23 cellular contexts compared by ENCODE assay signal in the genomic region with DNA sequence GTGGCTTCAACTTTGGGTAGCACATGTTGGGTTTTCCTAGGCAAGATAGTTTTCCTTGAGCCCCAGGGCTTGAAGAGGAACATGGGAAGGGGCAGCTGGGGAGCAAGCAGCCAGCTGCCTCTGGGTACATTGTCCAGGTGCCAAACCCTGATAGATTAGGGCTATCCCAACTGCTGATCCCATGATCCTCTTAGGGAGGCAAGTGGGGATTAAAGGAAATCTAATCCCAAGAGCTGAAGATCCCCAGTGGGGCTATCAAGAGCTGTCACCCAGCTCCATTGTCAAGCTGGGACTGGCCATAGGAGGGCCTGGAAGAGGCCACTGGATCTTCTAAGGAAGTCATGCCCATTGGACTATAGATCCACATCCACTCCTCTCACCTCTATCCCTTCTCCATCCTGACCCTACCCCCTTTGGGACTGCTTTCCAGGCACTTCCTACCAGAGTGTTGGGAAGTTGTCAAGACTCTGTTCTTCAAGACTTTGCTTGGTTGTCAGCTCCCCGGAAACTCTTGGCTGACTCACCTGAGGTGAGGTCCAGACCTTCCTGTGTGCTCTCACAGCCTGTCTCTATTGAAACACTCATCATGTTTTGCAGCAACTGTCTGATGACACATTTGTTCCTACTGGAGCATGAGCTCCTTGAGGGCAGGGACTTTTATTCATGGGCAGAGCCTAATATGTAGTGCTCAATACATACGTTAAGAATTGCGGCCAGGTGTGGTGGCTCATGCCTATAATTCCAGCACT. TPM values are rescaled to one million over a fixed set of nuclear protein-coding genes. Genes with fewer than 3 reads are reported as not detected.
DNase-seq lines count a peak whose midpoint lies in the region; ATAC-seq and TF ChIP-seq lines count a peak whose summit lies in the region.
"Had no signal": no experiment of that assay in that cellular context is flagged by ENCODE, and none has a peak within 500 bp of the region (broad histone marks: within the 10 kb centered on the region; RNA-seq: fewer than 3 reads in every experiment).

No MANE protein-coding gene starts in this region.

- POLR2A ChIA-PET in PC-9 (lab: Charles Lee; ENCODE audit: unreplicated experiment), result no interaction called here

- H3K36me3 ChIP-seq in PC-9 (ENCODE audit: low read depth), result no peaks in the 10 kb centered on the region
- H3K36me3 ChIP-seq: BE2C had no signal

- no peak overlapping the region for H3K4me3 Mint-ChIP-seq in chondrocyte (ENCODE audit: unreplicated experiment)

- peaks cover 9% of the 10 kb centered on the region for H3K36me3 Mint-ChIP-seq in chondrocyte (ENCODE audit: low read depth)

- H3K9me3 ChIP-seq in PC-9 (ENCODE audit: insufficient read depth, low read depth), result no peaks in the 10 kb centered on the region
- H3K9me3 ChIP-seq: BE2C, body of pancreas, SK-N-SH, suprapubic skin had no signal

- no peaks in the 10 kb centered on the region for H4K20me1 ChIP-seq in PC-9 (ENCODE audit: insufficient read depth)

- ATAC-seq in HG03097 (IDR thresholded peaks at IDR 0.05; ENCODE audit: low FRiP score, unreplicated experiment), result no peak
- ATAC-seq in Right ventricle myocardium inferior, result no peak
- ATAC-seq: body of pancreas, left colon had no signal

- no peak overlapping the region for H3K4me2 ChIP-seq in PC-9
- H3K4me2 ChIP-seq: SK-N-SH had no signal

- H3F3A ChIP-seq in PC-9 (ENCODE audit: insufficient read depth, low read depth), result peaks cover 31% of the 10 kb centered on the region; the same call in 1 of the 2 replicates

- no peak overlapping the region for H3K27ac Mint-ChIP-seq in chondrocyte (ENCODE audit: unreplicated experiment)
- H3K27ac Mint-ChIP-seq: IgD-negative memory B cell had no signal

- CTCF ChIA-PET in PC-9 (lab: Charles Lee), result no interaction called here

- peaks cover 3% of the 10 kb centered on the region for H3K27me3 Mint-ChIP-seq in chondrocyte (ENCODE audit: low read depth)

- peaks cover 31% of the 10 kb centered on the region for H3K79me2 ChIP-seq in PC-9 (ENCODE audit: low read depth)

- BruUV-seq in PC-9 (replicated peaks; lab: Mats Ljungman, UMichigan), result no TSS peak

- no peak overlapping the region for H2AFZ ChIP-seq in PC-9

- H3K27me3 ChIP-seq in PC-9 (ENCODE audit: insufficient read depth, low read depth), result no peaks in the 10 kb centered on the region
- H3K27me3 ChIP-seq: BE2C, body of pancreas had no signal

- H3K4me1 Mint-ChIP-seq in chondrocyte (ENCODE audit: low read depth), result peaks cover 7% of the 10 kb centered on the region

- peaks cover 9% of the 10 kb centered on the region; the same call in 1 of the 2 replicates for H3K4me1 ChIP-seq in PC-9 (replicated peaks; ENCODE audit: insufficient read depth)
- H3K4me1 ChIP-seq: BE2C had no signal

- TF ChIP-seq CTCF in PC-9 (conservative IDR thresholded peaks at IDR 0.05) (no peak), chondrocyte (IDR thresholded peaks at IDR 0.05) (no peak)

- no peak overlapping the region for H3K4me3 ChIP-seq in PC-9
- H3K4me3 ChIP-seq: body of pancreas, suprapubic skin had no signal

- H3K9me2 ChIP-seq in PC-9 (ENCODE audit: insufficient read depth), result no peaks in the 10 kb centered on the region
- H3K9me2 ChIP-seq: SK-N-SH had no signal

- DNase-seq in stimulated activated CD4-positive, alpha-beta T cell treated with anti-CD3 and anti-CD28 coated beads, Interleukin-4, amount 100 ng/mL, for 1 hour, result peak; percentile 24
- no peak for DNase-seq in stimulated activated CD4-positive, alpha-beta T cell treated with anti-CD3 and anti-CD28 coated beads, Interleukin-2, amount 100 ng/mL, for 24 hours
- peak in 1 of 2 experiments; percentile 50 for DNase-seq in PC-9
- DNase-seq in chondrocyte (ENCODE audit: low spot score), result peak; percentile 26
- DNase-seq in SHP77 (lab: John Stamatoyannopoulos, UW), result no peak
- DNase-seq in Right ventricle myocardium inferior (ENCODE audit: missing footprints), result no peak
- DNase-seq: activated gamma-delta T cell treated with Interleukin-2 at 50 U/mL for 16 hours, BE2C, body of pancreas, Calu3, cortex of kidney, GDM1, left colon, midbrain, NCI-H187, SK-N-SH had no signal

- no peaks in the 10 kb centered on the region for H3K9me3 Mint-ChIP-seq in chondrocyte (ENCODE audit: low read depth)
- H3K9me3 Mint-ChIP-seq: IgD-negative memory B cell had no signal

- intact Hi-C loops in PC-9 (cut with micrococcal nuclease; ENCODE audit: unreplicated experiment) (no loop called here), Right ventricle myocardium inferior (cut with DNase I) (no loop called here)

- peak overlapping the region; percentile 58 for H3K27ac ChIP-seq in PC-9
- H3K27ac ChIP-seq: body of pancreas, suprapubic skin had no signal

RNA-seq across cellular contexts. Expression of a gene that starts 5.9 kb away (rescaled TPM):
- 2.2 and 2.6 TPM in 2 replicates for total RNA-seq in PC-9 (2021)
- total RNA-seq in chondrocyte, result 3.2 to 5.3 TPM (median 3.9 TPM) in 3 replicates
- not detected for total RNA-seq in Right ventricle myocardium inferior
- total RNA-seq: endothelial cell of umbilical vein, NCI-H460, OCI-LY7, suprapubic skin had no signal

RNA-seq across cellular contexts. Expression of a gene that starts 6.0 kb away (rescaled TPM):
- total RNA-seq in PC-9 (2021) (11.7 and 12.1 TPM in 2 replicates), chondrocyte (4.3 to 5.0 TPM (median 4.4 TPM) in 3 replicates), Right ventricle myocardium inferior (1.7 TPM)

RNA-seq across cellular contexts. Expression of a gene that starts 6.7 kb away (rescaled TPM):
- 81.1 and 95.1 TPM in 2 replicates for total RNA-seq in PC-9 (2021)
- total RNA-seq in chondrocyte, result 33.3 to 43.7 TPM (median 36.8 TPM) in 3 replicates
- total RNA-seq in Right ventricle myocardium inferior, result 18.4 TPM

RNA-seq across cellular contexts. Expression of a gene that starts 20.4 kb away (rescaled TPM):
- total RNA-seq in PC-9 (2021) (not detected in 2 replicates), chondrocyte (not detected in 3 replicates), Right ventricle myocardium inferior (not detected)
- total RNA-seq: Calu3, endothelial cell of umbilical vein, NCI-H460, OCI-LY7, renal cortical epithelial cell, suprapubic skin had no signal

RNA-seq across cellular contexts. Expression of a gene that starts 26.1 kb away (rescaled TPM):
- total RNA-seq in PC-9 (2021), result 0.53 and 0.76 TPM in 2 replicates
- 0.25 TPM in 1 of 3 replicates, not detected in the others for total RNA-seq in chondrocyte
- total RNA-seq in Right ventricle myocardium inferior, result not detected
- total RNA-seq: endothelial cell of umbilical vein, OCI-LY7 had no signal

Comparison
In these comparisons a context has a peak if more than half of its experiments do, and no peak if none do; other contexts are left out.
1. DNase-seq: peak in stimulated activated CD4-positive, alpha-beta T cell treated with anti-CD3 and anti-CD28 coated beads, Interleukin-4, amount 100 ng/mL, for 1 hour (single experiment) and chondrocyte (single experiment); none in stimulated activated CD4-positive, alpha-beta T cell treated with anti-CD3 and anti-CD28 coated beads, Interleukin-2, amount 100 ng/mL, for 24 hours (0 of 2), SHP77 (0 of 2) and Right ventricle myocardium inferior (single experiment).